Comparison of ENCODE assay signal across 11 cellular contexts in the genomic region with DNA sequence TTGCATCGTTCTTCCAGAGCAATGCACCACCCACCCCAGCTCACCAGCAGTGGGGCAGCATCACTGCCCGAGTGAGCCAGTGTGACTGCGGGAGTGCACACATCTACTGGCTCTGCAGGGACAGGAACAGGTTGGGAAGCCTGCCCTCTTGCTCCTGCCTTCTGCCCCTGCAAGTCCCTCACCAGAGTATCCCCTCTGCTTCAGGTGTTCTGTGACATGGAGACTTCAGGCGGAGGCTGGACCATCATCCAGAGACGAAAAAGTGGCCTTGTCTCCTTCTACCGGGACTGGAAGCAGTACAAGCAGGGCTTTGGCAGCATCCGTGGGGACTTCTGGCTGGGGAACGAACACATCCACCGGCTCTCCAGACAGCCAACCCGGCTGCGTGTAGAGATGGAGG. TPM values are rescaled to one million over a fixed set of nuclear protein-coding genes. Genes with fewer than 3 reads are reported as not detected.
"Had no signal": no experiment of that assay in that cellular context is flagged by ENCODE, and none has a peak within 500 bp of the region (broad histone marks: within the 10 kb centered on the region; RNA-seq: fewer than 3 reads in every experiment).

No MANE protein-coding gene starts in this region.

- H3K4me3 ChIP-seq: GM23248, GM23338, HAP-1 had no signal

- DNase-seq: GM23248, GOT3, H7, H9, HCEC 1CT, HFFc6 had no signal

- H3K4me1 ChIP-seq: HAP-1 had no signal

- ATAC-seq: GM23338, HCT116 had no signal

- H3K9me3 ChIP-seq: HAP-1 had no signal

- H3K27ac ChIP-seq: GM23248 had no signal

RNA-seq across cellular contexts. Expression of a gene that starts 4.2 kb away (rescaled TPM):
- total RNA-seq: GM23248, GM23338, H1, H4, H7, H9, HFFc6 had no signal
